ENCODE assay signal across 9 cellular contexts in the genomic region with DNA sequence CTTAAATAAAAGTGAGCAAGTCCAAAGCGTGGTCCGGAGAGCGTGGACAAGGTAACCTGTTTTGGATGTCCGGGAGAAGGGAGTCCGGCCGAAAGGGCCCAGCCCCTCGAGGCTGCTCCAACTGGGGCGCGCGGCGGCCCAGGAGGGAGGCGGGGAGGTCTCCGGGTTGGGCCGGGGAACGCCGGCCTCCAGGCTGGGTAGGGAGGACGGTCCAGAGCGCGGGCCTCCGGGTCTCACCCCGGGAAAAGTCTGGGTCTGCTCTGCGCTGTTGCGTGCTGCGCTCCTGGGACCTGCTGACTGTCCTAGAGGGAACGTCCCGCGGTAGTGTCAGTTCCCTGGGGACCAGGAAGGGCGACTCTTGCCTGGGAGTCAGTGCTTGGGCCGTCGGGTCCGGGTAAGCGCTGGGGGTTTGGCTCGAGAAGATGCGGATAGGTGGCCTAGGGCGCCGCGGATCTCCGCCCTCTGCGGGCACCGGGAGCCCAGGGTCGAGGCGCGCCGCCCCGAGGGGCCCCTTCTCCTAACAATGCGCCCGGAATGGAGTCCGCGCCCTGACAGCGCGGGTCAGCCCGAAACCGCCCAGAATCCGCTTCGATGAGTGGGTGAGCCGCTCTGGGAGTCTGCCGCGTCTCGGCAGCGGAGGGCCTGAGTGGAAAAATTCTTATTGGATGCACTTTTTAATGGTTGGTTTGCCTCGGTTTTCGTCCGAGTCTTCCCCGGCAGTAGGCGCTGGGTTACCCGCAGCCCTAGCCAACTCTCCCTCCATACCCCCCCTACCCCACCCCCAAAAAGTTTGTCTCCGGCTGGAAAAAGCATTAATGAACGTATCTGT. TPM values are rescaled to one million over a fixed set of nuclear protein-coding genes. Genes with fewer than 3 reads are reported as not detected.
DNase-seq lines count a peak whose midpoint lies in the region; ATAC-seq and TF ChIP-seq lines count a peak whose summit lies in the region.
"Had no signal": no experiment of that assay in that cellular context is flagged by ENCODE, and none has a peak within 500 bp of the region (broad histone marks: within the 10 kb centered on the region; RNA-seq: fewer than 3 reads in every experiment).

No MANE protein-coding gene starts in this region.

- H3K27ac ChIP-seq in SJSA1: peak overlapping the region; percentile 91
- peak overlapping the region; percentile 69 for H3K27ac ChIP-seq in cingulate gyrus (ENCODE audit: low read depth, low read length)
- peak overlapping the region; percentile 94 to 97 (median 96) for H3K27ac ChIP-seq in upper lobe of left lung
- H3K27ac ChIP-seq: cardiac muscle cell had no signal

- peak; percentile 7 for ATAC-seq in activated CD4-positive, alpha-beta T cell treated with anti-CD3 and anti-CD28 coated beads for 36 hours
- ATAC-seq in memory B cell (ENCODE audit: low read depth) (no peak), upper lobe of left lung (ENCODE audit: low FRiP score in 2 of 2) (peak; percentile 23 to 62)

- H3K27me3 Mint-ChIP-seq in activated CD4-positive, alpha-beta T cell treated with anti-CD3 and anti-CD28 coated beads for 36 hours: peaks cover 11% of the 10 kb centered on the region
- peaks cover 2% of the 10 kb centered on the region for H3K27me3 Mint-ChIP-seq in memory B cell

- POLR2A ChIA-PET in activated CD4-positive, alpha-beta T cell treated with anti-CD3 and anti-CD28 coated beads for 36 hours (lab: Charles Lee): interaction anchor here (0.7 to 1.1 kb wide), 2 partner anchors 33 to 43 kb away, joined by 3 to 4 read pairs; no protein-coding TSS in a partner anchor

- H3K4me3 ChIP-seq in SJSA1 (peak overlapping the region; percentile 74), upper lobe of left lung (peak overlapping the region; percentile 58 to 76 (median 68))

- peak overlapping the region; percentile 81 for H3K27ac Mint-ChIP-seq in activated CD4-positive, alpha-beta T cell treated with anti-CD3 and anti-CD28 coated beads for 36 hours
- peak overlapping the region; percentile 100 for H3K27ac Mint-ChIP-seq in memory B cell

- H3K36me3 Mint-ChIP-seq in activated CD4-positive, alpha-beta T cell treated with anti-CD3 and anti-CD28 coated beads for 36 hours (ENCODE audit: low read depth): peaks cover 7% of the 10 kb centered on the region
- H3K36me3 Mint-ChIP-seq in memory B cell: peaks cover 13% of the 10 kb centered on the region

- CTCF ChIA-PET in activated CD4-positive, alpha-beta T cell treated with anti-CD3 and anti-CD28 coated beads for 36 hours (lab: Charles Lee): interaction anchor here (1.0 to 1.3 kb wide), 3 partner anchors 8 to 28 kb away, joined by 3 to 7 read pairs (median 3); no protein-coding TSS in a partner anchor

- WGBS in upper lobe of left lung, 2 donors: 2% methylated on average over 18 to 56 of the region's 68 CpGs

- H3K27me3 ChIP-seq in SJSA1 (replicated peaks): no peaks in the 10 kb centered on the region
- H3K27me3 ChIP-seq in upper lobe of left lung: peaks cover 0 to 27% (median 8%) of the 10 kb centered on the region in 4 donors

- TF ChIP-seq POLR2A in upper lobe of left lung (IDR thresholded peaks at IDR 0.05): peak in 2 of 4 donors; percentile 30 to 38

- H3K36me3 ChIP-seq in SJSA1: no peaks in the 10 kb centered on the region
- H3K36me3 ChIP-seq in upper lobe of left lung: no peaks in the 10 kb centered on the region
- H3K36me3 ChIP-seq: cardiac muscle cell had no signal

- no peak for TF ChIP-seq EP300 in upper lobe of left lung (IDR thresholded peaks at IDR 0.05)

- TF ChIP-seq CTCF in upper lobe of left lung (IDR thresholded peaks at IDR 0.05): no peak

- H3K9me3 Mint-ChIP-seq in activated CD4-positive, alpha-beta T cell treated with anti-CD3 and anti-CD28 coated beads for 36 hours (ENCODE audit: low read depth): no peaks in the 10 kb centered on the region
- no peaks in the 10 kb centered on the region for H3K9me3 Mint-ChIP-seq in memory B cell

- H3K9me3 ChIP-seq in SJSA1 (replicated peaks) (no peaks in the 10 kb centered on the region), upper lobe of left lung (no peaks in the 10 kb centered on the region)

- peak overlapping the region; percentile 90 for H3K4me3 Mint-ChIP-seq in activated CD4-positive, alpha-beta T cell treated with anti-CD3 and anti-CD28 coated beads for 36 hours
- H3K4me3 Mint-ChIP-seq in memory B cell: peak overlapping the region; percentile 97

- peaks cover 36% of the 10 kb centered on the region for H3K4me1 Mint-ChIP-seq in activated CD4-positive, alpha-beta T cell treated with anti-CD3 and anti-CD28 coated beads for 36 hours
- peaks cover 34% of the 10 kb centered on the region for H3K4me1 Mint-ChIP-seq in memory B cell

- intact Hi-C loops in activated CD4-positive, alpha-beta T cell treated with anti-CD3 and anti-CD28 coated beads for 36 hours (cut with DNase I, micrococcal nuclease): no loop called here

- DNase-seq in activated CD4-positive, alpha-beta T cell treated with anti-CD3 and anti-CD28 coated beads for 36 hours: peak; percentile 58
- no peak for DNase-seq in activated CD4-positive, alpha-beta T cell treated with anti-CD3 and anti-CD28 coated beads for 1 hour
- DNase-seq in SJSA1 (ENCODE audit: low read depth in 1 of 2, low spot score in 2 of 2): peak; percentile 51 to 62
- DNase-seq in memory B cell (ENCODE audit: low spot score in 2 of 2): no peak
- peak in 1 of 2 donors; percentile 90 for DNase-seq in upper lobe of left lung
- no peak for DNase-seq in HT-29 (ENCODE audit: low spot score)
- no peak for DNase-seq in cortex of kidney (lab: John Stamatoyannopoulos, UW)

- peaks cover 14% of the 10 kb centered on the region for H3K4me1 ChIP-seq in SJSA1 (replicated peaks)
- H3K4me1 ChIP-seq in upper lobe of left lung: peaks cover 19 to 68% (median 49%) of the 10 kb centered on the region in 4 donors

RNA-seq across cellular contexts. Expression of gene FLI1, which starts 0.9 kb away (rescaled TPM):
- total RNA-seq in activated CD4-positive, alpha-beta T cell treated with anti-CD3 and anti-CD28 coated beads for 36 hours: 10 to 100 TPM; 40.4 to 57.0 TPM
- 8.4 and 10.7 TPM in 2 replicates for total RNA-seq in SJSA1 (2014; rRNA removed; shearing (Covaris generic))
- total RNA-seq in upper lobe of left lung: 10 to 100 TPM; 36.3 to 80.1 (median 54.4) TPM
- not detected in 2 replicates for total RNA-seq in HT-29 (2014; rRNA removed; shearing (Covaris generic))

Comparison
In these comparisons a context has a peak if more than half of its experiments do, and no peak if none do; other contexts are left out.
1. DNase-seq: peak in activated CD4-positive, alpha-beta T cell treated with anti-CD3 and anti-CD28 coated beads for 36 hours (single experiment) and SJSA1 (2 of 2); none in activated CD4-positive, alpha-beta T cell treated with anti-CD3 and anti-CD28 coated beads for 1 hour (single experiment), memory B cell (0 of 2), HT-29 (single experiment) and cortex of kidney (single experiment).
2. Peak in every context shown above with its lines, with median percentiles within 50 percentile points of each other: H3K27ac ChIP-seq.